Comparison of ENCODE assay signal across 1 cellular context in genomic region chr11:134228625-134229024, GRCh38.
TF ChIP-seq lines count a peak whose summit lies in the region.

No MANE protein-coding gene starts in this region.

TF ChIP-seq in IMR-90, 13 proteins besides CTCF, POLR2A, EP300 and RAD21:
- TF ChIP-seq CEBPB (IDR thresholded peaks at IDR 0.05; ENCODE audit: low read depth, low read length) (no peak), NFE2L2 (IDR thresholded peaks at IDR 0.05; ENCODE audit: low read depth, low read length) (no peak), MXI1 (IDR thresholded peaks at IDR 0.05; ENCODE audit: borderline replicate concordance, low read depth, low read length) (no peak), MAFK (IDR thresholded peaks at IDR 0.05; ENCODE audit: low read depth, low read length) (no peak), RFX5 (IDR thresholded peaks at IDR 0.05; ENCODE audit: low read depth, low read length) (no peak), BHLHE40 (IDR thresholded peaks at IDR 0.05; ENCODE audit: low read depth, low read length) (no peak), USF2 (IDR thresholded peaks at IDR 0.05; ENCODE audit: low read depth, low read length) (no peak), MAZ (IDR thresholded peaks at IDR 0.05; ENCODE audit: borderline replicate concordance, low read depth, low read length) (no peak), CHD1 (IDR thresholded peaks at IDR 0.05; ENCODE audit: low read depth, low read length) (no peak), RCOR1 (IDR thresholded peaks at IDR 0.05; ENCODE audit: insufficient replicate concordance, low read length) (no peak), FOS (IDR thresholded peaks at IDR 0.05; ENCODE audit: low read depth, low read length) (no peak), SMC3 (IDR thresholded peaks at IDR 0.05; ENCODE audit: low read depth, low read length) (no peak)
- TF ChIP-seq, protein P1, sequence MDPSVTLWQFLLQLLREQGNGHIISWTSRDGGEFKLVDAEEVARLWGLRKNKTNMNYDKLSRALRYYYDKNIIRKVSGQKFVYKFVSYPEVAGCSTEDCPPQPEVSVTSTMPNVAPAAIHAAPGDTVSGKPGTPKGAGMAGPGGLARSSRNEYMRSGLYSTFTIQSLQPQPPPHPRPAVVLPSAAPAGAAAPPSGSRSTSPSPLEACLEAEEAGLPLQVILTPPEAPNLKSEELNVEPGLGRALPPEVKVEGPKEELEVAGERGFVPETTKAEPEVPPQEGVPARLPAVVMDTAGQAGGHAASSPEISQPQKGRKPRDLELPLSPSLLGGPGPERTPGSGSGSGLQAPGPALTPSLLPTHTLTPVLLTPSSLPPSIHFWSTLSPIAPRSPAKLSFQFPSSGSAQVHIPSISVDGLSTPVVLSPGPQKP (IDR thresholded peaks at IDR 0.05; ENCODE audit: borderline replicate concordance, low read depth, low read length) = no peak
